30 cellular contexts compared by ENCODE assay signal in genomic region chr15:69663441-69663840, GRCh38.
"Had no signal": no experiment of that assay in that cellular context is flagged by ENCODE, and none has a peak within 500 bp of the region (broad histone marks: within the 10 kb centered on the region; RNA-seq: fewer than 3 reads in every experiment).

No MANE protein-coding gene starts in this region.

- H3K4me3 ChIP-seq: Peyer's patch had no signal

- DNase-seq: activated CD4-positive, alpha-beta memory T cell treated with anti-CD3 and anti-CD28 coated beads, Interleukin-2, amount 10 ng/mL, durations not matched to agents 7 days and 5 days; activated CD4-positive, alpha-beta T cell treated with anti-CD3 and anti-CD28 coated beads for 1 hour; activated CD4-positive, alpha-beta T cell treated with anti-CD3 and anti-CD28 coated beads for 48 hours; activated CD4-positive, CD25-positive, alpha-beta regulatory T cell; activated gamma-delta T cell; activated naive CD4-positive, alpha-beta T cell treated with Interleukin-2 at 50 U/mL for 16 hours; activated naive CD8-positive, alpha-beta T cell treated with anti-CD3 and anti-CD28 coated beads, Interleukin-2, amount 50 U/mL, for 24 hours; activated T-cell treated with anti-CD3 and anti-CD28 coated beads, Interleukin-2, amount 50 U/mL, for 24 hours; anterior cingulate cortex; caudate nucleus; cerebellar nuclear complex; NCI-H1105; NCI-H1417 treated with DMSO at 0.1 percent for 48 hours; NCI-H187 treated with DMSO at 0.1 percent for 48 hours; NCI-H2081; NCI-H2171 treated with DMSO at 0.1 percent for 48 hours; NCI-H2227 treated with DMSO at 0.1 percent for 48 hours; NCI-H446 treated with DMSO at 0.1 percent for 48 hours; NCI-H524 treated with DMSO at 0.1 percent for 48 hours; NCI-H748 treated with DMSO at 0.1 percent for 48 hours; NK-92 treated with Interleukin-12 subunit alpha and Interleukin-12 subunit beta, amount 100 ng/mL, for 24 hours; PC-3; Peyer's patch; RPMI8226; SIG-M5; T-cell; T1000; WERI-Rb-1 had no signal

- H3K27me3 ChIP-seq: Peyer's patch had no signal

- H3K36me3 ChIP-seq: Peyer's patch, WERI-Rb-1 had no signal

- H3K27ac ChIP-seq: Peyer's patch, WERI-Rb-1 had no signal

- ATAC-seq: activated naive CD8-positive, alpha-beta T cell treated with anti-CD3 and anti-CD28 coated beads, Interleukin-2, amount 50 U/mL, for 24 hours; PC-3; Right ventricle myocardium inferior; SK-N-SH treated with all-trans-retinoic acid at 6 μM for 48 hours; T-cell had no signal
